8 cellular contexts compared by ENCODE assay signal in genomic region chr3:9396301-9396631, GRCh38. TPM values are rescaled to one million over a fixed set of nuclear protein-coding genes. Genes with fewer than 3 reads are reported as not detected.
A peak's percentile ranks its signal among the peaks of the same experiment; 100 is the strongest.
DNase-seq lines count a peak whose midpoint lies in the region; ATAC-seq and TF ChIP-seq lines count a peak whose summit lies in the region.

No MANE protein-coding gene starts in this region.

- in situ Hi-C loops in T47D (cut with HindIII; ENCODE audit: low pct_unique_long_range_greater_than_20kb, low sequenced_read_pairs), result no loop called here

- peak; percentile 63 for ATAC-seq in SK-N-SH treated with all-trans-retinoic acid at 6 μM for 48 hours

- peak overlapping the region; percentile 99 for H3K27ac ChIP-seq in HEK293 (ENCODE audit: extremely low read depth, low read depth, low read length)

- no peaks in the 10 kb centered on the region for H3K9me3 ChIP-seq in HEK293 (ENCODE audit: control insufficient read depth, insufficient read depth, low read depth, low read length)
- H3K9me3 ChIP-seq in MG63, result no peaks in the 10 kb centered on the region

- H3K36me3 ChIP-seq in HEK293 (ENCODE audit: control insufficient read depth in 2 of 2, insufficient read depth in 1 of 2, low read length in 2 of 2), result peaks cover 19 to 44% of the 10 kb centered on the region in 2 experiments
- peaks cover 49% of the 10 kb centered on the region for H3K36me3 ChIP-seq in MG63

- TF ChIP-seq CTCF in HEK293 (tag by site-specific recombination; IDR thresholded peaks at IDR 0.05), result no peak; the same call in 1 of the 2 replicates

- H3K4me1 ChIP-seq in HEK293 (ENCODE audit: control insufficient read depth, insufficient read depth, low read length), result peaks cover 20% of the 10 kb centered on the region

- H3K27me3 ChIP-seq in MG63, result no peaks in the 10 kb centered on the region

- H3K4me3 ChIP-seq in HEK293 (ENCODE audit: low read depth, low read length) (peak overlapping the region; percentile 63), MG63 (peak overlapping the region; percentile 68)

- POLR2A ChIA-PET in HEK293 (lab: Yijun Ruan, JAX), result interaction anchor here (0.6 to 5.1 kb wide), 18 partner anchors 8 to 925 kb away, joined by 3 to 70 read pairs (median 4); partner anchors contain the start of genes OGG1 and THUMPD3

- CTCF ChIA-PET in HEK293 (lab: Yijun Ruan, JAX), result interaction anchor here (0.5 to 1.3 kb wide), 3 partner anchors 20 to 30 kb away, joined by 3 to 6 read pairs (median 4); no protein-coding TSS in a partner anchor

- DNase-seq in NCI-H1694 treated with DMSO at 0.1 percent for 48 hours (lab: John Stamatoyannopoulos, UW), result peak; percentile 47
- no peak for DNase-seq in NCI-H1694 (lab: John Stamatoyannopoulos, UW)
- DNase-seq in MG63, result peak; percentile 93
- peak; percentile 59 to 99 for DNase-seq in T47D (ENCODE audit: low read depth in 1 of 2, low spot score in 1 of 2)
- DNase-seq in inferior parietal cortex (ENCODE audit: extremely low spot score), result peak; percentile 72
- DNase-seq in stimulated activated CD4-positive, alpha-beta T cell treated with anti-CD3 and anti-CD28 coated beads, Interleukin-1b, Interleukin-23, amount 100 ng/mL, for 1 hour (ENCODE audit: low read depth in 2 of 2), result peak; percentile 36 to 48

TF ChIP-seq in HEK293, 187 proteins besides CTCF, POLR2A, EP300 and RAD21 (continues in another document):
- TF ChIP-seq KLF9 (tag by site-specific recombination; IDR thresholded peaks at IDR 0.05; ENCODE audit: low read depth) (peak; percentile 20; the same call in 1 of the 2 replicates), ZEB2 (tag by site-specific recombination; IDR thresholded peaks at IDR 0.05) (no peak; the same call in 1 of the 2 replicates), INSM2 (tag by site-specific recombination; IDR thresholded peaks at IDR 0.05) (no peak; the same call in 1 of the 2 replicates), ZNF449 (tag by site-specific recombination; IDR thresholded peaks at IDR 0.05) (no peak; the same call in 1 of the 2 replicates), KLF1 (tag by site-specific recombination; IDR thresholded peaks at IDR 0.05) (peak; percentile 72), IKZF3 (tag by site-specific recombination; IDR thresholded peaks at IDR 0.05) (peak; percentile 86), ZFHX2 (tag by site-specific recombination; conservative IDR thresholded peaks at IDR 0.05) (no peak), ZNF248 (tag by site-specific recombination; IDR thresholded peaks at IDR 0.05) (no peak), ZFP41 (tag by site-specific recombination; IDR thresholded peaks at IDR 0.05; ENCODE audit: borderline replicate concordance) (no peak), ZFP37 (tag by site-specific recombination; IDR thresholded peaks at IDR 0.05) (no peak), ZNF18 (tag by site-specific recombination; IDR thresholded peaks at IDR 0.05) (peak; percentile 89)

TF ChIP-seq in SK-N-SH treated with all-trans-retinoic acid at 6 μM for 48 hours, 23 proteins besides CTCF, POLR2A, EP300 and RAD21:
- TF ChIP-seq ARNTL (CRISPR knock-in tag; IDR thresholded peaks at IDR 0.05; ENCODE audit: borderline replicate concordance, low read depth) (no peak), CSRNP3 (CRISPR knock-in tag; IDR thresholded peaks at IDR 0.05) (no peak; the same call in 1 of the 2 replicates), PPARA (CRISPR knock-in tag; IDR thresholded peaks at IDR 0.05; ENCODE audit: borderline replicate concordance) (no peak), CSDC2 (CRISPR knock-in tag; IDR thresholded peaks at IDR 0.05) (no peak), TOX (CRISPR knock-in tag; IDR thresholded peaks at IDR 0.05; ENCODE audit: borderline replicate concordance) (no peak), RARB (CRISPR knock-in tag; IDR thresholded peaks at IDR 0.05) (no peak), ZNF70 (CRISPR knock-in tag; IDR thresholded peaks at IDR 0.05) (no peak), POU6F1 (CRISPR knock-in tag; IDR thresholded peaks at IDR 0.05; ENCODE audit: borderline replicate concordance, low read depth) (no peak), ZNF565 (CRISPR knock-in tag; conservative IDR thresholded peaks at IDR 0.05; ENCODE audit: low read depth) (no peak), TSHZ2 (CRISPR knock-in tag; IDR thresholded peaks at IDR 0.05) (no peak), SNAI2 (CRISPR knock-in tag; IDR thresholded peaks at IDR 0.05) (no peak)

RNA-seq across cellular contexts. Expression of gene SETD5, which starts 1.1 kb away (rescaled TPM):
- 18.4 and 33.9 TPM in 2 replicates for total RNA-seq in MG63 (2014; rRNA removed; shearing (Covaris generic); ENCODE audit: low replicate concordance)

RNA-seq across cellular contexts. Expression of gene THUMPD3, which starts 33.4 kb away (rescaled TPM):
- total RNA-seq in MG63 (2014; rRNA removed; shearing (Covaris generic); ENCODE audit: low replicate concordance), result 31.3 and 101 TPM in 2 replicates
